In the genomic region with DNA sequence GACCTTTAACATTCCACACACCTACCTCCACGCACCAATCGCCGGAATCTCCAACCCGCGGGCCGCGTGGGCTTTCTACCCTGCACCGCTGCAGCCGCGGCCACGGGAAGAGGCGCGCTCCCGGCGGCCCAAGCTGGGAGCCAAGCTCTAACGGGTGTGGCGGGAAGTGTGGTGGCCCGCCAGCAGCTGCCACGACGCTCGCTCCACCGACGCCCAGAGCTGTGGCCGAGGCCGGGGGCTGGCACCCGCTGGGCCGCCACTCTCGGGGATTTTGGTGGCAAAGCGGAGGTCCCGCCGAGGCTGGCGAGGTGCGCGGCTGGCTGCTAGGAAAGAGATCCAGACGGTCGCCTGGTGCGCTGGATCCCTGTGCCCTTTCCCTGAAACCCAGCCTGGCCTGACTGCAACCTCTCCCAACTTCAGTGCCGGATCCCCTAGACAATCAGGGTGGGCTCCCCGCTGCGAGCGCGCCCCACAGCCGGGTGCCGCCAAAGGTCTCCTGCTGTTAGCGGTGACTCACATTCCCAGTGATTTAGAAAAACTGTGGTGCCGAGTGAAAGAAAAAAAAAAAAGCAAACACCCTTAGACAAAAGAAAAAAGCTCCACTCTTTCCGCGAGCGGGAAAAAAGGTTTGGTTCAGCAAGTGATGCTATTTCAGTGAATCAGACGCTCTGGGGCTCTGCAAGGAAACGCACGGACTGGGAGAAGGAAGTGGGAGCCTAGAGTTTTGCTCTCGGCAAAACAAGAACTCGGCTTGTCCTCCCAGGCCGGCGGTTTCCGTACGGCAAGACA, we compare ENCODE assay signal across 8 cellular contexts. TPM values are rescaled to one million over a fixed set of nuclear protein-coding genes. Genes with fewer than 3 reads are reported as not detected.
A peak's percentile ranks its signal among the peaks of the same experiment; 100 is the strongest.
DNase-seq lines count a peak whose midpoint lies in the region; ATAC-seq and TF ChIP-seq lines count a peak whose summit lies in the region.

No MANE protein-coding gene starts in this region.

- ATAC-seq in HG02938 (IDR thresholded peaks at IDR 0.05; ENCODE audit: unreplicated experiment) (no peak), HG03025 (IDR thresholded peaks at IDR 0.05; ENCODE audit: low FRiP score, unreplicated experiment) (no peak)

- peak; percentile 3 to 43 (median 26) for DNase-seq in CD4-positive, alpha-beta memory T cell
- DNase-seq in MV-4-11 (lab: John Stamatoyannopoulos, UW), result peak; percentile 61
- peak; percentile 62 for DNase-seq in right atrium auricular region (ENCODE audit: low spot score)
- no peak for DNase-seq in retinal pigment epithelial cell (ENCODE audit: low read depth)
- no peak for DNase-seq in NCI-H2107 (lab: John Stamatoyannopoulos, UW)

- no peak overlapping the region for H3K27ac ChIP-seq in CD4-positive, alpha-beta memory T cell (ENCODE audit: low read depth, low read length)
- H3K27ac ChIP-seq in right atrium auricular region, result peak overlapping the region; percentile 1 to 41

- H3K27ac Mint-ChIP-seq in CD4-positive, alpha-beta memory T cell, result peak overlapping the region in 5 of 7 donors; percentile 20 to 90 (median 68)
- H3K27ac Mint-ChIP-seq in activated naive CD8-positive, alpha-beta T cell, result peak overlapping the region; percentile 92

- POLR2A ChIA-PET in CD4-positive, alpha-beta memory T cell (lab: Charles Lee; ENCODE audit: partially characterized antibody), result interaction anchor here (2.1 kb wide), 1 partner anchor 9 kb away, joined by 9 read pairs; no protein-coding TSS in a partner anchor

- H3K4me3 Mint-ChIP-seq in CD4-positive, alpha-beta memory T cell, result peak overlapping the region; percentile 85 to 97 (median 90)
- peak overlapping the region; percentile 91 for H3K4me3 Mint-ChIP-seq in activated naive CD8-positive, alpha-beta T cell

- H3K36me3 Mint-ChIP-seq in CD4-positive, alpha-beta memory T cell, result peaks cover 0 to 15% of the 10 kb centered on the region in 2 donors
- H3K36me3 Mint-ChIP-seq in activated naive CD8-positive, alpha-beta T cell, result no peaks in the 10 kb centered on the region

- no peak for TF ChIP-seq CTCF in right atrium auricular region (IDR thresholded peaks at IDR 0.05)
- no peak for TF ChIP-seq CTCF in retinal pigment epithelial cell (conservative IDR thresholded peaks at IDR 0.05; ENCODE audit: low read depth, low read length)

- H3K4me1 ChIP-seq in CD4-positive, alpha-beta memory T cell (ENCODE audit: insufficient read depth, low read length), result peaks cover 37% of the 10 kb centered on the region
- peaks cover 0 to 47% of the 10 kb centered on the region in 2 donors for H3K4me1 ChIP-seq in right atrium auricular region

- peaks cover 41% of the 10 kb centered on the region for H3K27me3 ChIP-seq in CD4-positive, alpha-beta memory T cell (ENCODE audit: insufficient read depth, low read length)
- H3K27me3 ChIP-seq in right atrium auricular region, result peaks cover 0 to 5% of the 10 kb centered on the region in 2 donors

- H3K27me3 Mint-ChIP-seq in CD4-positive, alpha-beta memory T cell, result peaks cover 31 to 49% of the 10 kb centered on the region in 2 donors
- peaks cover 9% of the 10 kb centered on the region for H3K27me3 Mint-ChIP-seq in activated naive CD8-positive, alpha-beta T cell

- CTCF ChIA-PET in CD4-positive, alpha-beta memory T cell (lab: Charles Lee; ENCODE audit: partially characterized antibody), result interaction anchor here (0.7 to 2.1 kb wide), 7 partner anchors 8 to 600 kb away, joined by 3 to 10 read pairs (median 3); no protein-coding TSS in a partner anchor

- peaks cover 0 to 1% (median 0%) of the 10 kb centered on the region in 8 donors for H3K9me3 Mint-ChIP-seq in CD4-positive, alpha-beta memory T cell
- no peaks in the 10 kb centered on the region for H3K9me3 Mint-ChIP-seq in activated naive CD8-positive, alpha-beta T cell (ENCODE audit: low read depth)

- H3K36me3 ChIP-seq in CD4-positive, alpha-beta memory T cell (ENCODE audit: insufficient read depth, low read length), result no peaks in the 10 kb centered on the region
- H3K36me3 ChIP-seq in right atrium auricular region, result no peaks in the 10 kb centered on the region

- H3K4me3 ChIP-seq in CD4-positive, alpha-beta memory T cell (ENCODE audit: low read length in 2 of 2), result peak overlapping the region; percentile 48 to 83
- H3K4me3 ChIP-seq in right atrium auricular region (peak overlapping the region; percentile 13 to 80), retinal pigment epithelial cell (ENCODE audit: low read length) (peak overlapping the region; percentile 56)

- peaks cover 21 to 44% (median 27%) of the 10 kb centered on the region in 4 donors for H3K4me1 Mint-ChIP-seq in CD4-positive, alpha-beta memory T cell
- peaks cover 42% of the 10 kb centered on the region for H3K4me1 Mint-ChIP-seq in activated naive CD8-positive, alpha-beta T cell (ENCODE audit: low read depth)

- H3K9me3 ChIP-seq in CD4-positive, alpha-beta memory T cell (ENCODE audit: control insufficient read depth in 1 of 2, low read length in 2 of 2), result no peaks in the 10 kb centered on the region
- no peaks in the 10 kb centered on the region for H3K9me3 ChIP-seq in right atrium auricular region

- intact Hi-C loops in CD4-positive, alpha-beta memory T cell (cut with micrococcal nuclease), result loop anchor here (1.0 to 5.0 kb wide), 3 partner anchors 307 to 584 kb away; no protein-coding TSS in a partner anchor

RNA-seq across cellular contexts. Expression of a gene that starts 2.9 kb away (rescaled TPM):
- 10 to 100 TPM; 33.4 to 34.1 TPM for total RNA-seq in CD4-positive, alpha-beta memory T cell
- 10 to 100 TPM in 1 of 2 donors, 1 to 10 TPM in 1; 4.7 to 15.8 TPM for polyA plus RNA-seq in CD4-positive, alpha-beta memory T cell
- total RNA-seq in right atrium auricular region, result 10 to 100 TPM in 1 of 2 donors, 1 to 10 TPM in 1; 9.2 to 14.0 TPM

Comparison
In these comparisons a context has a peak if more than half of its experiments do, and no peak if none do; other contexts are left out.
1. DNase-seq: peak in CD4-positive, alpha-beta memory T cell (5 of 5), MV-4-11 (single experiment) and right atrium auricular region (single experiment); none in retinal pigment epithelial cell (single experiment) and NCI-H2107 (single experiment).
2. Peak in every context shown above with its lines, with median percentiles within 50 percentile points of each other: H3K4me3 ChIP-seq.